23 cellular contexts compared by ENCODE assay signal in genomic region chr3:13708871-13709595, GRCh38.
A peak's percentile ranks its signal among the peaks of the same experiment; 100 is the strongest.
DNase-seq lines count a peak whose midpoint lies in the region; ATAC-seq, FAIRE-seq and TF ChIP-seq lines count a peak whose summit lies in the region.
"Had no signal": no experiment of that assay in that cellular context is flagged by ENCODE, and none has a peak within 500 bp of the region (broad histone marks: within the 10 kb centered on the region; RNA-seq: fewer than 3 reads in every experiment).

No MANE protein-coding gene starts in this region.

- POLR2A ChIA-PET in WTC11 (lab: Charles Lee): no interaction called here

- ATAC-seq in activated T-cell treated with anti-CD3 and anti-CD28 coated beads, Interleukin-2, amount 50 U/mL, for 4 hours: no peak
- no peak for ATAC-seq in WTC11
- ATAC-seq in HG02852 (IDR thresholded peaks at IDR 0.05; ENCODE audit: unreplicated experiment): no peak
- ATAC-seq in HG02973 (IDR thresholded peaks at IDR 0.05; ENCODE audit: unreplicated experiment): no peak
- ATAC-seq: HCT116; sciatic nerve; stimulated activated naive CD8-positive, alpha-beta T cell treated with anti-CD3 and anti-CD28 coated beads, Interleukin-15, amount 100 ng/mL, for 72 hours had no signal

- H3K27me3 Mint-ChIP-seq in activated T-cell treated with anti-CD3 and anti-CD28 coated beads, Interleukin-2, amount 50 U/mL, for 4 hours (ENCODE audit: low read depth): peaks cover 25% of the 10 kb centered on the region
- H3K27me3 Mint-ChIP-seq in WTC11 (ENCODE audit: low read depth) (peaks cover 63% of the 10 kb centered on the region), osteocyte (ENCODE audit: unreplicated experiment) (no peaks in the 10 kb centered on the region)

- DNase-seq in activated T-cell treated with anti-CD3 and anti-CD28 coated beads, Interleukin-2, amount 50 U/mL, for 1 hour: peak; percentile 4
- DNase-seq in activated T-cell treated with anti-CD3 and anti-CD28 coated beads, Interleukin-2, amount 50 U/mL, for 4 hours: no peak
- peak; percentile 1 for DNase-seq in WTC11 (ENCODE audit: low spot score)
- DNase-seq in ecto neural progenitor cell (ENCODE audit: low spot score): peak; percentile 29
- peak; percentile 51 for DNase-seq in osteocyte (ENCODE audit: extremely low spot score, unreplicated experiment)
- DNase-seq in frontal cortex (ENCODE audit: low spot score in 2 of 2): no peak
- DNase-seq: activated gamma-delta T cell treated with Interleukin-2 at 50 U/mL for 16 hours; activated T-cell treated with anti-CD3 and anti-CD28 coated beads for 4 hours; amniotic stem cell; brain microvascular endothelial cell; hippocampal formation; mammary epithelial cell; stimulated activated CD4-positive, alpha-beta T cell treated with anti-CD3 and anti-CD28 coated beads, Interleukin-12 subunit alpha, Interleukin-12 subunit beta, amount 100 ng/mL, for 4 hours; stimulated activated CD4-positive, alpha-beta T cell treated with anti-CD3 and anti-CD28 coated beads, Interleukin-2, amount 100 ng/mL, for 48 hours; T-helper 9 cell had no signal

- peaks cover 13% of the 10 kb centered on the region for H3K9me3 Mint-ChIP-seq in activated T-cell treated with anti-CD3 and anti-CD28 coated beads, Interleukin-2, amount 50 U/mL, for 4 hours
- H3K9me3 Mint-ChIP-seq in WTC11 (peaks cover 98% of the 10 kb centered on the region), osteocyte (ENCODE audit: unreplicated experiment) (peaks cover 79% of the 10 kb centered on the region)

- CTCF ChIA-PET in WTC11 (lab: Charles Lee): no interaction called here

- no peak for TF ChIP-seq CTCF in WTC11 (IDR thresholded peaks at IDR 0.05)
- no peak for TF ChIP-seq CTCF in osteocyte (IDR thresholded peaks at IDR 0.05)

- no peak for FAIRE-seq in frontal cortex (lab: Jason Lieb, UNC)
- FAIRE-seq: D721Med had no signal

- no peak overlapping the region for H3K4me3 Mint-ChIP-seq in activated T-cell treated with anti-CD3 and anti-CD28 coated beads, Interleukin-2, amount 50 U/mL, for 4 hours
- H3K4me3 Mint-ChIP-seq in WTC11 (no peak overlapping the region), osteocyte (ENCODE audit: unreplicated experiment) (no peak overlapping the region)
- H3K4me3 Mint-ChIP-seq: CD4-positive, alpha-beta T cell; neural crest cell; stimulated activated naive CD8-positive, alpha-beta T cell treated with anti-CD3 and anti-CD28 coated beads, Interleukin-15, amount 100 ng/mL, for 72 hours had no signal

- no peaks in the 10 kb centered on the region for H3K36me3 Mint-ChIP-seq in activated T-cell treated with anti-CD3 and anti-CD28 coated beads, Interleukin-2, amount 50 U/mL, for 4 hours (ENCODE audit: insufficient read depth)
- H3K36me3 Mint-ChIP-seq in WTC11 (peaks cover 2% of the 10 kb centered on the region; the same call in 1 of the 2 replicates), osteocyte (ENCODE audit: unreplicated experiment) (no peaks in the 10 kb centered on the region)

- no peaks in the 10 kb centered on the region for H3K4me1 Mint-ChIP-seq in activated T-cell treated with anti-CD3 and anti-CD28 coated beads, Interleukin-2, amount 50 U/mL, for 4 hours (ENCODE audit: low read depth)
- H3K4me1 Mint-ChIP-seq in WTC11 (no peaks in the 10 kb centered on the region), osteocyte (ENCODE audit: unreplicated experiment) (no peaks in the 10 kb centered on the region)
- H3K4me1 Mint-ChIP-seq: neural crest cell; stimulated activated naive CD8-positive, alpha-beta T cell treated with anti-CD3 and anti-CD28 coated beads, Interleukin-15, amount 100 ng/mL, for 72 hours had no signal

- H3K27ac Mint-ChIP-seq in WTC11 (no peak overlapping the region), osteocyte (ENCODE audit: unreplicated experiment) (no peak overlapping the region)
- H3K27ac Mint-ChIP-seq: CD4-positive, alpha-beta T cell; stimulated activated naive CD8-positive, alpha-beta T cell treated with anti-CD3 and anti-CD28 coated beads, Interleukin-15, amount 100 ng/mL, for 72 hours had no signal

TF ChIP-seq in WTC11, 78 proteins besides CTCF, POLR2A, EP300 and RAD21 (continues in another document):
- TF ChIP-seq ATF2 (CRISPR knock-in tag; IDR thresholded peaks at IDR 0.05; ENCODE audit: borderline replicate concordance, low read depth) (no peak), GABPB1 (CRISPR knock-in tag; IDR thresholded peaks at IDR 0.05) (no peak), PRRX2 (CRISPR knock-in tag; IDR thresholded peaks at IDR 0.05) (no peak), ETV6 (CRISPR knock-in tag; IDR thresholded peaks at IDR 0.05) (no peak), TEAD1 (CRISPR knock-in tag; IDR thresholded peaks at IDR 0.05) (no peak), ZNF317 (CRISPR knock-in tag; IDR thresholded peaks at IDR 0.05; ENCODE audit: borderline replicate concordance, low read depth) (no peak), E2F4 (CRISPR knock-in tag; IDR thresholded peaks at IDR 0.05; ENCODE audit: borderline replicate concordance, low read depth) (no peak), FOXK1 (CRISPR knock-in tag; IDR thresholded peaks at IDR 0.05) (no peak), TP53 (CRISPR knock-in tag; IDR thresholded peaks at IDR 0.05) (no peak), ZNF425 (CRISPR knock-in tag; conservative IDR thresholded peaks at IDR 0.05) (no peak), ZNF263 (CRISPR knock-in tag; IDR thresholded peaks at IDR 0.05; ENCODE audit: low read depth) (no peak), TCF7 (CRISPR knock-in tag; IDR thresholded peaks at IDR 0.05; ENCODE audit: low read depth) (no peak), NR2C2 (CRISPR knock-in tag; IDR thresholded peaks at IDR 0.05) (no peak), CDX4 (CRISPR knock-in tag; IDR thresholded peaks at IDR 0.05; ENCODE audit: borderline replicate concordance) (no peak), AR (CRISPR knock-in tag; IDR thresholded peaks at IDR 0.05) (no peak)

Comparison
In these comparisons a context has a peak if more than half of its experiments do, and no peak if none do; other contexts are left out.
1. DNase-seq: peak in activated T-cell treated with anti-CD3 and anti-CD28 coated beads, Interleukin-2, amount 50 U/mL, for 1 hour (single experiment), WTC11 (single experiment), ecto neural progenitor cell (single experiment) and osteocyte (single experiment); none in activated T-cell treated with anti-CD3 and anti-CD28 coated beads, Interleukin-2, amount 50 U/mL, for 4 hours (single experiment) and frontal cortex (0 of 2).